In the genomic region with DNA sequence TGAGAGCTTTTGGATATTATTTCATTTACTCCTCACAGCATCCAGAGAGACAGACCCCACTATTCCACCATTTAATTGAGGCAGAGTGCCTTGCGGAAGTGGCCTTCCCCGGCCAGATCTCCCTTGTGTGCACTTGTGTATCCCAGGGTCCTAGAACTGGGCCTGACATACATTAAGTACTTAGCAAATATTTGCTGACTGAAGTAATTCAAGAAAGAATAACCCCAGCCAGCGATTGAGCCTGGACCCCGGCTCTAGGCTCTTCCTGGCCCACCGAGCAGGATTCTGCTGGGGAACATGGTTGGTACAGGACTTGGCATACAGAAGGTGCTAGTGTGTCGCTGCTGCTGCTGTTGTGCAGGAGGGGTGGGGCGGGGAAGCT, we compare ENCODE assay signal across 15 cellular contexts. TPM values are rescaled to one million over a fixed set of nuclear protein-coding genes. Genes with fewer than 3 reads are reported as not detected.
A peak's percentile ranks its signal among the peaks of the same experiment; 100 is the strongest.
DNase-seq lines count a peak whose midpoint lies in the region; ATAC-seq, FAIRE-seq and TF ChIP-seq lines count a peak whose summit lies in the region.
"Had no signal": no experiment of that assay in that cellular context is flagged by ENCODE, and none has a peak within 500 bp of the region (broad histone marks: within the 10 kb centered on the region; RNA-seq: fewer than 3 reads in every experiment).

No MANE protein-coding gene starts in this region.

- H3K4me3 ChIP-seq in K562 = no peak overlapping the region
- no peak overlapping the region for H3K4me3 ChIP-seq in neural progenitor cell

- 9% methylated on average over 7 of the region's 7 CpGs for WGBS in K562 (ENCODE audit: insufficient coverage, low coverage, missing lambda C conversion rate)

- no peak for FAIRE-seq in K562 (lab: Jason Lieb, UNC)
- FAIRE-seq: GM18507 had no signal

- H3K79me2 ChIP-seq in K562 (ENCODE audit: control insufficient read depth, insufficient read depth, low read length) (no peaks in the 10 kb centered on the region), neural progenitor cell (ENCODE audit: low read depth) (no peaks in the 10 kb centered on the region)

- no peak overlapping the region for H3K9ac ChIP-seq in K562 (ENCODE audit: insufficient read depth in 1 of 2, low read depth in 2 of 2, low read length in 2 of 2)
- H3K9ac ChIP-seq in neural progenitor cell = no peak overlapping the region
- H3K9ac ChIP-seq: BLaER1 treated with 17β-estradiol and CSF1 and Interleukin-3, amounts not matched to agents 10 nM and 100 nM had no signal

- H3K4me1 Mint-ChIP-seq in stimulated activated naive CD8-positive, alpha-beta T cell treated with anti-CD3 and anti-CD28 coated beads, Interleukin-15, amount 100 ng/mL, for 72 hours = peaks cover 35% of the 10 kb centered on the region
- peaks cover 16% of the 10 kb centered on the region for H3K4me1 Mint-ChIP-seq in neural progenitor cell
- H3K4me1 Mint-ChIP-seq in activated CD8-positive, alpha-beta memory T cell treated with anti-CD3 and anti-CD28 coated beads, Interleukin-2, amount 10 ng/mL, durations not matched to agents 7 days and 5 days = peaks cover 10% of the 10 kb centered on the region

- 0 out of 2 replicates have a peak, but pooled peaks cover 3% of the 10 kb centered on the region for H4K20me1 ChIP-seq in K562 (replicated peaks; ENCODE audit: control insufficient read depth, insufficient read depth, low read length)
- peaks cover 37% of the 10 kb centered on the region for H4K20me1 ChIP-seq in neural progenitor cell (ENCODE audit: low read depth)
- H4K20me1 ChIP-seq: BLaER1 treated with 17β-estradiol and CSF1 and Interleukin-3, amounts not matched to agents 10 nM and 100 nM had no signal

- peaks cover 88% of the 10 kb centered on the region for H3K27me3 Mint-ChIP-seq in stimulated activated naive CD8-positive, alpha-beta T cell treated with anti-CD3 and anti-CD28 coated beads, Interleukin-15, amount 100 ng/mL, for 72 hours
- peaks cover 58% of the 10 kb centered on the region for H3K27me3 Mint-ChIP-seq in neural progenitor cell (ENCODE audit: insufficient read depth, low read depth)
- H3K27me3 Mint-ChIP-seq in activated CD8-positive, alpha-beta memory T cell treated with anti-CD3 and anti-CD28 coated beads, Interleukin-2, amount 10 ng/mL, durations not matched to agents 7 days and 5 days = peaks cover 77% of the 10 kb centered on the region

- POLR2A ChIA-PET in K562 (lab: Yijun Ruan, JAX) = no interaction called here

- H3K27ac ChIP-seq in K562 (ENCODE audit: extremely low read depth, low read depth, low read length) = no peak overlapping the region
- no peak overlapping the region for H3K27ac ChIP-seq in neural progenitor cell
- H3K27ac ChIP-seq: BLaER1 treated with 17β-estradiol and CSF1 and Interleukin-3, amounts not matched to agents 10 nM and 100 nM had no signal

- H3K4me3 Mint-ChIP-seq in stimulated activated naive CD8-positive, alpha-beta T cell treated with anti-CD3 and anti-CD28 coated beads, Interleukin-15, amount 100 ng/mL, for 72 hours = no peak overlapping the region
- H3K4me3 Mint-ChIP-seq in neural progenitor cell = peak overlapping the region; percentile 11
- no peak overlapping the region for H3K4me3 Mint-ChIP-seq in activated CD8-positive, alpha-beta memory T cell treated with anti-CD3 and anti-CD28 coated beads, Interleukin-2, amount 10 ng/mL, durations not matched to agents 7 days and 5 days
- H3K4me3 Mint-ChIP-seq: CD4-positive, CD25-positive, alpha-beta regulatory T cell had no signal

- no peak overlapping the region for H3K27ac Mint-ChIP-seq in stimulated activated naive CD8-positive, alpha-beta T cell treated with anti-CD3 and anti-CD28 coated beads, Interleukin-15, amount 100 ng/mL, for 72 hours
- H3K27ac Mint-ChIP-seq in neural progenitor cell = no peak overlapping the region
- H3K27ac Mint-ChIP-seq in activated CD8-positive, alpha-beta memory T cell treated with anti-CD3 and anti-CD28 coated beads, Interleukin-2, amount 10 ng/mL, durations not matched to agents 7 days and 5 days = no peak overlapping the region

- H3K4me1 ChIP-seq in K562 (replicated peaks in 1 of 2; ENCODE audit: control insufficient read depth in 2 of 2, insufficient read depth in 2 of 2, low read length in 2 of 2) = peaks cover 0 to 27% of the 10 kb centered on the region in 2 experiments; a peak in 1 of 5 replicates
- peaks cover 13% of the 10 kb centered on the region for H3K4me1 ChIP-seq in neural progenitor cell
- H3K4me1 ChIP-seq: BLaER1 treated with 17β-estradiol and CSF1 and Interleukin-3, amounts not matched to agents 10 nM and 100 nM had no signal

- H3K36me3 ChIP-seq in K562 (ENCODE audit: control insufficient read depth, insufficient read depth, low read length) = no peaks in the 10 kb centered on the region
- no peaks in the 10 kb centered on the region for H3K36me3 ChIP-seq in neural progenitor cell

- H3F3A ChIP-seq in neural progenitor cell (ENCODE audit: low read depth) = peaks cover 18% of the 10 kb centered on the region

- intact Hi-C loops in K562 (cut with micrococcal nuclease) = no loop called here

- H3K9me3 Mint-ChIP-seq in stimulated activated naive CD8-positive, alpha-beta T cell treated with anti-CD3 and anti-CD28 coated beads, Interleukin-15, amount 100 ng/mL, for 72 hours = no peaks in the 10 kb centered on the region
- peaks cover 8% of the 10 kb centered on the region for H3K9me3 Mint-ChIP-seq in neural progenitor cell
- H3K9me3 Mint-ChIP-seq in activated CD8-positive, alpha-beta memory T cell treated with anti-CD3 and anti-CD28 coated beads, Interleukin-2, amount 10 ng/mL, durations not matched to agents 7 days and 5 days (ENCODE audit: low read depth) = no peaks in the 10 kb centered on the region

- H3K27me3 ChIP-seq in K562 (ENCODE audit: control insufficient read depth in 2 of 2, insufficient read depth in 2 of 2, low read length in 2 of 2) (peaks cover 50 to 62% of the 10 kb centered on the region in 2 experiments), neural progenitor cell (peaks cover 100% of the 10 kb centered on the region)

- no peak for TF ChIP-seq EP300 in K562 (IDR thresholded peaks at IDR 0.05; ENCODE audit: low read length)

- H3K4me2 ChIP-seq in K562 (ENCODE audit: insufficient read depth, low read length) (no peak overlapping the region), neural progenitor cell (no peak overlapping the region)
- H3K4me2 ChIP-seq: BLaER1 treated with 17β-estradiol and CSF1 and Interleukin-3, amounts not matched to agents 10 nM and 100 nM had no signal

- H2AFZ ChIP-seq in K562 (ENCODE audit: low read depth, low read length) (no peak overlapping the region), neural progenitor cell (replicated peaks) (no peak overlapping the region)

- ATAC-seq in stimulated activated naive CD8-positive, alpha-beta T cell treated with anti-CD3 and anti-CD28 coated beads, Interleukin-15, amount 100 ng/mL, for 72 hours = peak; percentile 24
- ATAC-seq in stimulated activated naive CD8-positive, alpha-beta T cell treated with anti-CD3 and anti-CD28 coated beads, Interleukin-15, Interleukin-2, amounts not matched to agents 100 U/mL and 50 U/mL, for 24 hours = no peak
- ATAC-seq in K562 (no peak), HG03439 (IDR thresholded peaks at IDR 0.05; ENCODE audit: unreplicated experiment) (no peak)
- no peak for ATAC-seq in activated CD8-positive, alpha-beta memory T cell treated with anti-CD3 and anti-CD28 coated beads, Interleukin-2, amount 10 ng/mL, durations not matched to agents 7 days and 5 days

- H3K9me3 ChIP-seq in K562 (replicated peaks; ENCODE audit: control insufficient read depth, insufficient read depth, low read depth, low read length) (no peaks in the 10 kb centered on the region), neural progenitor cell (ENCODE audit: low read depth) (no peaks in the 10 kb centered on the region)

- CTCF ChIA-PET in K562 (lab: Yijun Ruan, JAX; ENCODE audit: low intra/inter-chr PET ratio) = no interaction called here
- CTCF ChIA-PET in activated CD8-positive, alpha-beta memory T cell treated with anti-CD3 and anti-CD28 coated beads, Interleukin-2, amount 10 ng/mL, durations not matched to agents 7 days and 5 days (lab: Charles Lee) = no interaction called here

- no peak for DNase-seq in stimulated activated naive CD8-positive, alpha-beta T cell treated with anti-CD3 and anti-CD28 coated beads, Interleukin-15, amount 100 ng/mL, for 72 hours
- no peak for DNase-seq in stimulated activated naive CD8-positive, alpha-beta T cell treated with anti-CD3 and anti-CD28 coated beads, Interleukin-15, Interleukin-2, amounts not matched to agents 100 U/mL and 50 U/mL, for 24 hours
- no peak for DNase-seq in K562 (ENCODE audit: extremely low read depth in 1 of 4, low spot score in 3 of 4)
- DNase-seq in neural progenitor cell (ENCODE audit: low spot score) = no peak
- DNase-seq in activated CD8-positive, alpha-beta memory T cell treated with anti-CD3 and anti-CD28 coated beads, Interleukin-2, amount 10 ng/mL, durations not matched to agents 7 days and 5 days = no peak
- no peak for DNase-seq in SHP77 treated with DMSO at 0.1 percent for 48 hours (lab: John Stamatoyannopoulos, UW)
- DNase-seq: 8988T; ACHN; CD4-positive, CD25-positive, alpha-beta regulatory T cell; DMS53; KBM-7 had no signal

- peaks cover 5% of the 10 kb centered on the region for H3K36me3 Mint-ChIP-seq in neural progenitor cell
- peaks cover 4% of the 10 kb centered on the region for H3K36me3 Mint-ChIP-seq in activated CD8-positive, alpha-beta memory T cell treated with anti-CD3 and anti-CD28 coated beads, Interleukin-2, amount 10 ng/mL, durations not matched to agents 7 days and 5 days
- H3K36me3 Mint-ChIP-seq: CD4-positive, CD25-positive, alpha-beta regulatory T cell had no signal

- BruUV-seq in K562 (replicated peaks; lab: Mats Ljungman, UMichigan) = no TSS peak

- in situ Hi-C loops in K562 (cut with MboI) = no loop called here

- TF ChIP-seq CTCF in K562 (IDR thresholded peaks at IDR 0.05 in 2 of 3, conservative IDR thresholded peaks at IDR 0.05 in 1 of 3; ENCODE audit: insufficient read depth in 2 of 3, low read depth in 1 of 3, low read length in 3 of 3) (no peak), neural progenitor cell (IDR thresholded peaks at IDR 0.05) (no peak)

- H3K9me1 ChIP-seq in K562 (ENCODE audit: control insufficient read depth, insufficient read depth, low read length) = no peaks in the 10 kb centered on the region

- TF ChIP-seq POLR2A in K562 (conservative IDR thresholded peaks at IDR 0.05) = no peak

- no peak for TF ChIP-seq RAD21 in K562 (CRISPR knock-in tag; conservative IDR thresholded peaks at IDR 0.05 in 1 of 2, IDR thresholded peaks at IDR 0.05 in 1 of 2)

RNA-seq across cellular contexts. Expression of a gene that starts 8.4 kb away (rescaled TPM):
- total RNA-seq in K562 (2011; cell fraction: chromatin; rRNA removed; ENCODE audit: low replicate concordance) = not detected in 2 replicates
- total RNA-seq in K562 (2011; cell fraction: nucleolus; rRNA removed) = not detected in 2 replicates
- total RNA-seq in K562 (2011; cell fraction: nucleoplasm; rRNA removed) = not detected in 2 replicates
- total RNA-seq in K562 (2014; rRNA removed) = not detected in 2 replicates
- total RNA-seq in K562 (2014; rRNA removed; fragmentation: Illumina TruSeq; extraction: Trizol) = not detected in 2 replicates
- not detected in 2 replicates for total RNA-seq in K562 (2015; rRNA removed; fragmentation: Illumina TruSeq; extraction: Trizol)
- not detected in 2 replicates for total RNA-seq in K562 (2021)
- polyA plus RNA-seq in K562 (2011; rRNA removed) = not detected in 2 replicates
- not detected in 2 replicates for polyA plus RNA-seq in K562 (2011; cell fraction: cytosol; rRNA removed)
- not detected in 2 replicates for polyA plus RNA-seq in K562 (2011; cell fraction: nucleus; rRNA removed)
- not detected in 2 replicates for polyA plus RNA-seq in K562 (2012)
- polyA plus RNA-seq in K562 (2014; fragmentation: Illumina TruSeq; extraction: Trizol) = not detected in 2 replicates
- not detected for polyA plus RNA-seq in K562 (2014; fragmentation: Nextera tagmentation; extraction: Ambion mirVana)
- polyA plus RNA-seq in K562 (2014; rRNA removed) = not detected in 2 replicates
- polyA minus RNA-seq in K562 (2011; rRNA and poly(A)+ RNA removed) = not detected in 2 replicates
- not detected in 2 replicates for polyA minus RNA-seq in K562 (2011; cell fraction: cytosol; rRNA and poly(A)+ RNA removed)
- not detected in 2 replicates for polyA minus RNA-seq in K562 (2011; cell fraction: nucleus; rRNA and poly(A)+ RNA removed)
- 0.46 TPM in 1 of 2 replicates, not detected in the other for total RNA-seq in neural progenitor cell (ENCODE audit: low replicate concordance)
- total RNA-seq in activated CD8-positive, alpha-beta memory T cell treated with anti-CD3 and anti-CD28 coated beads, Interleukin-2, amount 10 ng/mL, durations not matched to agents 7 days and 5 days = under 1 TPM in 1 of 2 experiments, not detected in 1; 0.12 TPM
- total RNA-seq: CD4-positive, CD25-positive, alpha-beta regulatory T cell; HT1080 had no signal
- polyA plus RNA-seq: CD4-positive, CD25-positive, alpha-beta regulatory T cell had no signal
